ENCODE assay signal across 29 cellular contexts in the genomic region with DNA sequence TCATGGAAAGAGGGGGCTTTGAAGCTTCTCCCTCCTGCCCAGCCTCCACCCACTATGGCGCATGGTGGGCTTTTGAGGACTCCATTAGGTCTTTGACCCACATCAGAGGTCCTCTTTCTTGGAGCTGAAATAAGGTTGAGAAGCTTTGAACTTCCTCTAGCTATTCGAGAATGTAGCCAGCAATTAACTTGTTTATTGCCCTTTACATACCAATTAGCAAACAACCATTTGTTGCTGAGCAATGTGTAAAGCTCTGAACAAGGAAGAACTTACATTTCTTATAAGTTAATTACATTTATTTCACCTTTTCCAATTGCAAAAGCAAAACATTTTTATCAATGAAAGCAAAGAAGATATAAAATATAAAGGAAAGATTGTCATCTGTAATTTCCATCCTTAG. TPM values are rescaled to one million over a fixed set of nuclear protein-coding genes. Genes with fewer than 3 reads are reported as not detected.
DNase-seq lines count a peak whose midpoint lies in the region; ATAC-seq, FAIRE-seq and TF ChIP-seq lines count a peak whose summit lies in the region.
"Had no signal": no experiment of that assay in that cellular context is flagged by ENCODE, and none has a peak within 500 bp of the region (broad histone marks: within the 10 kb centered on the region; RNA-seq: fewer than 3 reads in every experiment).

No MANE protein-coding gene starts in this region.

- DNase-seq in LNCaP clone FGC (ENCODE audit: low read depth) (peak; percentile 10), left colon (no peak), small intestine (peak; percentile 30), urothelium cell line (ENCODE audit: low spot score) (no peak)
- no peak for DNase-seq in activated naive CD4-positive, alpha-beta T cell treated with anti-CD3 and anti-CD28 coated beads, Interleukin-2, amount 50 U/mL, for 72 hours (ENCODE audit: low spot score in 2 of 2)
- DNase-seq: 8988T; ACHN; BE2C; CD4-positive, alpha-beta memory T cell; CD4-positive, CD25-positive, alpha-beta regulatory T cell; CD8-positive, alpha-beta memory T cell; COR-L47; DMS 273 treated with DMSO at 0.1 percent for 48 hours; DMS153; DMS53; DMS79; DND-41; EL had no signal

- H3K9me3 ChIP-seq in small intestine (ENCODE audit: control insufficient read depth, low read depth), result no peaks in the 10 kb centered on the region
- H3K9me3 ChIP-seq: BE2C, BLaER1 had no signal

- no peak overlapping the region for H3K27ac ChIP-seq in small intestine (ENCODE audit: low read depth in 1 of 2, low read length in 1 of 2)
- H3K27ac ChIP-seq: BLaER1 had no signal

- no peaks in the 10 kb centered on the region for H3K9me3 Mint-ChIP-seq in activated naive CD4-positive, alpha-beta T cell treated with anti-CD3 and anti-CD28 coated beads, Interleukin-2, amount 50 U/mL, for 72 hours
- H3K9me3 Mint-ChIP-seq: CD4-positive, CD25-positive, alpha-beta regulatory T cell; CD8-positive, alpha-beta memory T cell had no signal

- no peaks in the 10 kb centered on the region for H3K36me3 ChIP-seq in small intestine (ENCODE audit: control insufficient read depth in 2 of 2, insufficient read depth in 2 of 2, low read length in 2 of 2)
- H3K36me3 ChIP-seq: BE2C, BLaER1 had no signal

- 14 to 36% (median 32%) methylated on average over 2 of the region's 2 CpGs for WGBS in small intestine, 3 donors

- H3K36me3 Mint-ChIP-seq in activated naive CD4-positive, alpha-beta T cell treated with anti-CD3 and anti-CD28 coated beads, Interleukin-2, amount 50 U/mL, for 72 hours, result no peaks in the 10 kb centered on the region
- H3K36me3 Mint-ChIP-seq: CD14-positive monocyte; CD4-positive, alpha-beta memory T cell; CD4-positive, CD25-positive, alpha-beta regulatory T cell; CD8-positive, alpha-beta memory T cell had no signal

- H3K4me3 ChIP-seq in LNCaP clone FGC (ENCODE audit: low read depth, low read length) (no peak overlapping the region), small intestine (ENCODE audit: low read depth in 1 of 2, low read length in 2 of 2) (no peak overlapping the region)
- H3K4me3 ChIP-seq: BLaER1, GM12878 had no signal

- TF ChIP-seq CTCF in LNCaP clone FGC (IDR thresholded peaks at IDR 0.05; ENCODE audit: control insufficient read depth, extremely low read depth, insufficient read depth), result no peak

- FAIRE-seq in small intestine (lab: Jason Lieb, UNC), result no peak
- no peak for FAIRE-seq in urothelium cell line (lab: Jason Lieb, UNC)
- FAIRE-seq: A204.1, GM12878, GM12892, GM18507 had no signal

- H3K4me1 ChIP-seq in small intestine (ENCODE audit: control insufficient read depth in 2 of 2, insufficient read depth in 1 of 2, low read depth in 1 of 2, low read length in 1 of 2), result no peaks in the 10 kb centered on the region

- H3K27me3 ChIP-seq in small intestine (ENCODE audit: control insufficient read depth in 2 of 2, insufficient read depth in 2 of 2, low read length in 2 of 2), result peaks cover 0 to 2% of the 10 kb centered on the region in 2 donors
- H3K27me3 ChIP-seq: BE2C, BLaER1 had no signal

- H3K27ac Mint-ChIP-seq in activated naive CD4-positive, alpha-beta T cell treated with anti-CD3 and anti-CD28 coated beads, Interleukin-2, amount 50 U/mL, for 72 hours, result no peak overlapping the region
- H3K27ac Mint-ChIP-seq: CD4-positive, alpha-beta memory T cell; CD4-positive, CD25-positive, alpha-beta regulatory T cell; CD8-positive, alpha-beta memory T cell had no signal

- ATAC-seq in left colon, result peak; percentile 72
- no peak for ATAC-seq in GM19452 (IDR thresholded peaks at IDR 0.05; ENCODE audit: unreplicated experiment)
- ATAC-seq in activated naive CD4-positive, alpha-beta T cell treated with anti-CD3 and anti-CD28 coated beads, Interleukin-2, amount 50 U/mL, for 72 hours, result no peak
- ATAC-seq: GM12878 had no signal

- intact Hi-C loops in left colon (cut with DNase I, micrococcal nuclease), result loop anchor here in 1 of 2 donors (5.0 kb wide), 1 partner anchor 177 kb away; no protein-coding TSS in a partner anchor

RNA-seq across cellular contexts. Expression of gene FOXB2, which starts 30.5 kb away (rescaled TPM):
- total RNA-seq in left colon, result not detected
- polyA plus RNA-seq in small intestine, result not detected
- not detected for total RNA-seq in activated naive CD4-positive, alpha-beta T cell treated with anti-CD3 and anti-CD28 coated beads, Interleukin-2, amount 50 U/mL, for 72 hours
- total RNA-seq: A673; CD4-positive, alpha-beta memory T cell; CD4-positive, CD25-positive, alpha-beta regulatory T cell; CD8-positive, alpha-beta memory T cell; Daoy; G401; GM12878 had no signal
- polyA plus RNA-seq: AG04450; CD14-positive monocyte; CD4-positive, alpha-beta memory T cell; CD4-positive, CD25-positive, alpha-beta regulatory T cell; CD8-positive, alpha-beta memory T cell; GM12878 had no signal

Comparison
In these comparisons a context has a peak if more than half of its experiments do, and no peak if none do; other contexts are left out.
1. DNase-seq: peak in LNCaP clone FGC (single experiment) and small intestine (single experiment); none in left colon (0 of 2), urothelium cell line (single experiment) and activated naive CD4-positive, alpha-beta T cell treated with anti-CD3 and anti-CD28 coated beads, Interleukin-2, amount 50 U/mL, for 72 hours (0 of 2).